Comparison of ENCODE assay signal across 2 cellular contexts in the genomic region with DNA sequence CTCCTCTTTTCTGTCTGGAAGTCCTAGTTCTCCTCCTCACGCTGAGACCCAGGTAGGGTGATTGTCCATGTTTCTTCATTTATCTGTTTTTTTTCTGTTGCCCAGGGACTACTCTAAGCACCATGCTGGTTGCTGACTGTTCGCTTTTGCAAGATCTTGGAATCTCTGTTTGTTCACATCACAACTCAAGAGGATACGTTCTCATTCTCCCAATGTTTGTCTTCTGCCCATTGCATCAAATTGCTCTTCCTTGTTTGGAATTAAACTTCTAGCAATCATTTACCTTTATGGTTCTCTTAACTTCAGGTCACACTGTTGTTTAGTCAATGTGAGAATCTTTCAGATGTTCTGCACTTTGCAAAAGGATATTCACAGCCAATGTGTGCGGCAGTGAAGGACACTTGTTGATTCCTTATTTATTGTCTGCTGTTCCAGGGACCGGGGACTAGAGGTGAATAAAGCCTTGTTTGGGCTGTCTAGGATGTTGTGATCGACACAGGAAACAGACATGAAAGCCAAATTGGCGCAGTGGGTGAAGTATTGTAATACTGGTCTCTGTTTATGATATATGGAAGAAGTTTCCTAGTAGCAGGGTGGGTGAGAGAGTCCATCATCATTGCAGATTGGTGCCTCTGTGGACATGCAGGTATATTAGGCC.
TF ChIP-seq lines count a peak whose summit lies in the region.

No MANE protein-coding gene starts in this region.

TF ChIP-seq in liver, 16 proteins besides CTCF, POLR2A, EP300 and RAD21 (continued from another document):
- TF ChIP-seq, protein P1, sequence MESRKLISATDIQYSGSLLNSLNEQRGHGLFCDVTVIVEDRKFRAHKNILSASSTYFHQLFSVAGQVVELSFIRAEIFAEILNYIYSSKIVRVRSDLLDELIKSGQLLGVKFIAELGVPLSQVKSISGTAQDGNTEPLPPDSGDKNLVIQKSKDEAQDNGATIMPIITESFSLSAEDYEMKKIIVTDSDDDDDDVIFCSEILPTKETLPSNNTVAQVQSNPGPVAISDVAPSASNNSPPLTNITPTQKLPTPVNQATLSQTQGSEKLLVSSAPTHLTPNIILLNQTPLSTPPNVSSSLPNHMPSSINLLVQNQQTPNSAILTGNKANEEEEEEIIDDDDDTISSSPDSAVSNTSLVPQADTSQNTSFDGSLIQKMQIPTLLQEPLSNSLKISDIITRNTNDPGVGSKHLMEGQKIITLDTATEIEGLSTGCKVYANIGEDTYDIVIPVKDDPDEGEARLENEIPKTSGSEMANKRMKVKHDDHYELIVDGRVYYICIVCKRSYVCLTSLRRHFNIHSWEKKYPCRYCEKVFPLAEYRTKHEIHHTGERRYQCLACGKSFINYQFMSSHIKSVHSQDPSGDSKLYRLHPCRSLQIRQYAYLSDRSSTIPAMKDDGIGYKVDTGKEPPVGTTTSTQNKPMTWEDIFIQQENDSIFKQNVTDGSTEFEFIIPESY (IDR thresholded peaks at IDR 0.05): no peak
- TF ChIP-seq SP1 (IDR thresholded peaks at IDR 0.05) (peak; percentile 6), FOXA1 (IDR thresholded peaks at IDR 0.05) (no peak), HNF4A (conservative IDR thresholded peaks at IDR 0.05) (peak; percentile 14 to 39), RXRA (IDR thresholded peaks at IDR 0.05) (peak in 1 of 2 donors; percentile 25)

TF ChIP-seq in HepG2, 621 proteins besides CTCF, POLR2A, EP300 and RAD21 (continued from another document):
- TF ChIP-seq KLF6 (CRISPR knock-in tag; IDR thresholded peaks at IDR 0.05) (no peak), ZNF44 (CRISPR knock-in tag; IDR thresholded peaks at IDR 0.05) (no peak), ZNF431 (CRISPR knock-in tag; IDR thresholded peaks at IDR 0.05; ENCODE audit: borderline replicate concordance, low read depth) (no peak)
